8 cellular contexts compared by ENCODE assay signal in genomic region chr12:10213168-10214130, GRCh38. TPM values are rescaled to one million over a fixed set of nuclear protein-coding genes. Genes with fewer than 3 reads are reported as not detected.
A peak's percentile ranks its signal among the peaks of the same experiment; 100 is the strongest.
DNase-seq lines count a peak whose midpoint lies in the region; ATAC-seq, FAIRE-seq and TF ChIP-seq lines count a peak whose summit lies in the region.

No MANE protein-coding gene starts in this region.

- H3K27me3 ChIP-seq in BJ (ENCODE audit: control insufficient read depth, insufficient read depth, low read length) (no peaks in the 10 kb centered on the region), HUES48 (ENCODE audit: control insufficient read depth, insufficient read depth, low read length) (no peaks in the 10 kb centered on the region), pancreas (no peaks in the 10 kb centered on the region), thymus (ENCODE audit: control insufficient read depth, insufficient read depth) (no peaks in the 10 kb centered on the region)

- H3K9me3 ChIP-seq in HUES48 (ENCODE audit: control insufficient read depth, insufficient read depth, low read length): no peaks in the 10 kb centered on the region
- no peaks in the 10 kb centered on the region for H3K9me3 ChIP-seq in pancreas
- no peaks in the 10 kb centered on the region for H3K9me3 ChIP-seq in thymus (ENCODE audit: control insufficient read depth)

- H3K36me3 Mint-ChIP-seq in activated naive CD8-positive, alpha-beta T cell treated with anti-CD3 and anti-CD28 coated beads, Interleukin-2, amount 10 ng/mL, durations not matched to agents 7 days and 5 days: peaks cover 3% of the 10 kb centered on the region

- H3K4me3 ChIP-seq in BJ (ENCODE audit: low read depth, low read length) (peak overlapping the region; percentile 98), HUES48 (ENCODE audit: low read depth, low read length) (peak overlapping the region; percentile 77), pancreas (peak overlapping the region; percentile 30 to 81 (median 49)), thymus (ENCODE audit: low read length) (peak overlapping the region; percentile 74)

- ATAC-seq in GM19372 (IDR thresholded peaks at IDR 0.05; ENCODE audit: low read depth, unreplicated experiment) (peak; percentile 53), pancreas (peak; percentile 41 to 62 (median 49))
- peak; percentile 60 for ATAC-seq in activated naive CD8-positive, alpha-beta T cell treated with anti-CD3 and anti-CD28 coated beads, Interleukin-2, amount 10 ng/mL, durations not matched to agents 7 days and 5 days (ENCODE audit: low read depth)

- TF ChIP-seq CTCF in BJ (IDR thresholded peaks at IDR 0.05; ENCODE audit: insufficient read depth, low read depth, low read length) (no peak), pancreas (IDR thresholded peaks at IDR 0.05) (no peak)

- DNase-seq in BJ (ENCODE audit: low read depth): no peak
- DNase-seq in SW 1271 (lab: John Stamatoyannopoulos, UW): peak; percentile 49 to 76
- peak; percentile 80 for DNase-seq in activated naive CD8-positive, alpha-beta T cell treated with anti-CD3 and anti-CD28 coated beads, Interleukin-2, amount 10 ng/mL, durations not matched to agents 7 days and 5 days
- DNase-seq in cardiac septum (ENCODE audit: low spot score): peak; percentile 87
- DNase-seq in pancreas: peak; percentile 62 to 76 (median 65)

- H3K36me3 ChIP-seq in BJ (ENCODE audit: control insufficient read depth, insufficient read depth, low read length) (peaks cover 6% of the 10 kb centered on the region), HUES48 (ENCODE audit: control insufficient read depth, insufficient read depth, low read length) (peaks cover 13% of the 10 kb centered on the region), pancreas (peaks cover 0 to 8% (median 0%) of the 10 kb centered on the region in 3 donors), thymus (ENCODE audit: control insufficient read depth, insufficient read depth) (peaks cover 5% of the 10 kb centered on the region)

- H3K4me1 Mint-ChIP-seq in activated naive CD8-positive, alpha-beta T cell treated with anti-CD3 and anti-CD28 coated beads, Interleukin-2, amount 10 ng/mL, durations not matched to agents 7 days and 5 days: peaks cover 25% of the 10 kb centered on the region

- peak overlapping the region; percentile 97 for H3K27ac Mint-ChIP-seq in activated naive CD8-positive, alpha-beta T cell treated with anti-CD3 and anti-CD28 coated beads, Interleukin-2, amount 10 ng/mL, durations not matched to agents 7 days and 5 days

- H3K4me3 Mint-ChIP-seq in activated naive CD8-positive, alpha-beta T cell treated with anti-CD3 and anti-CD28 coated beads, Interleukin-2, amount 10 ng/mL, durations not matched to agents 7 days and 5 days: peak overlapping the region; percentile 95

- FAIRE-seq in pancreas (lab: Jason Lieb, UNC): no peak

- CTCF ChIA-PET in BJ (lab: Yijun Ruan, JAX): interaction anchor here (1.1 to 3.0 kb wide), 8 partner anchors 10 to 360 kb away, joined by 3 to 17 read pairs (median 4); no protein-coding TSS in a partner anchor

- peaks cover 2% of the 10 kb centered on the region for H3K27me3 Mint-ChIP-seq in activated naive CD8-positive, alpha-beta T cell treated with anti-CD3 and anti-CD28 coated beads, Interleukin-2, amount 10 ng/mL, durations not matched to agents 7 days and 5 days

- H3K9me3 Mint-ChIP-seq in activated naive CD8-positive, alpha-beta T cell treated with anti-CD3 and anti-CD28 coated beads, Interleukin-2, amount 10 ng/mL, durations not matched to agents 7 days and 5 days: no peaks in the 10 kb centered on the region

- intact Hi-C loops in cardiac septum (cut with DNase I): loop anchor here (2.0 to 10.0 kb wide), 2 partner anchors 151 to 509 kb away; partner anchors contain the start of gene YBX3
- intact Hi-C loops in pancreas (cut with DNase I): no loop called here

- H3K4me1 ChIP-seq in HUES48 (ENCODE audit: control insufficient read depth, insufficient read depth, low read length) (peaks cover 18% of the 10 kb centered on the region), pancreas (peaks cover 6 to 12% (median 11%) of the 10 kb centered on the region in 3 donors), thymus (ENCODE audit: control insufficient read depth, insufficient read depth, low read length) (peaks cover 3% of the 10 kb centered on the region)

- POLR2A ChIA-PET in BJ (lab: Charles Lee): interaction anchor here (0.7 to 1.0 kb wide), 2 partner anchors 18 to 539 kb away, joined by 3 read pairs; no protein-coding TSS in a partner anchor
- POLR2A ChIA-PET in activated naive CD8-positive, alpha-beta T cell treated with anti-CD3 and anti-CD28 coated beads, Interleukin-2, amount 10 ng/mL, durations not matched to agents 7 days and 5 days (lab: Charles Lee): interaction anchor here (0.6 to 1.8 kb wide), 7 partner anchors 9 to 510 kb away, joined by 3 to 8 read pairs (median 3); partner anchors contain the start of gene YBX3

- WGBS in pancreas, 2 donors: 0% methylated on average over 45 to 47 of the region's 47 CpGs
- 1% methylated on average over 47 of the region's 47 CpGs for WGBS in thymus

- peak overlapping the region; percentile 99 for H3K27ac ChIP-seq in HUES48 (ENCODE audit: low read depth, low read length)
- H3K27ac ChIP-seq in pancreas: peak overlapping the region; percentile 88 to 100 (median 93)
- peak overlapping the region; percentile 94 for H3K27ac ChIP-seq in thymus (ENCODE audit: low read depth)

- peak overlapping the region; percentile 58 for H3K9ac ChIP-seq in HUES48 (ENCODE audit: low read depth, low read length)

RNA-seq across cellular contexts. Expression of gene GABARAPL1, which starts 0.8 kb away (rescaled TPM):
- polyA plus RNA-seq in BJ (2011; rRNA removed) (192 and 275 TPM in 2 replicates), pancreas (10 to 100 TPM; 53.1 to 92.7 TPM), thymus (92.0 TPM)
- 88.9 and 118 TPM in 2 replicates for polyA minus RNA-seq in BJ (2011; rRNA and poly(A)+ RNA removed)
- total RNA-seq in activated naive CD8-positive, alpha-beta T cell treated with anti-CD3 and anti-CD28 coated beads, Interleukin-2, amount 10 ng/mL, durations not matched to agents 7 days and 5 days: 10 to 100 TPM; 50.9 to 56.2 TPM
- total RNA-seq in cardiac septum (280 TPM), pancreas (100 to 1,000 TPM in 1 of 6 donors, 10 to 100 TPM in 5; 51.1 to 111 (median 58.8) TPM)

RNA-seq across cellular contexts. Expression of gene TMEM52B, which starts 34.6 kb away (rescaled TPM):
- polyA plus RNA-seq in BJ (2011; rRNA removed) (0.85 and 1.4 TPM in 2 replicates), pancreas (under 1 TPM in 1 of 2 donors, not detected in 1; 0.30 TPM), thymus (0.14 TPM)
- 0.62 and 3.4 TPM in 2 replicates for polyA minus RNA-seq in BJ (2011; rRNA and poly(A)+ RNA removed)
- not detected for total RNA-seq in activated naive CD8-positive, alpha-beta T cell treated with anti-CD3 and anti-CD28 coated beads, Interleukin-2, amount 10 ng/mL, durations not matched to agents 7 days and 5 days
- total RNA-seq in cardiac septum (not detected), pancreas (1 to 10 TPM in 1 of 6 donors, under 1 TPM in 1, not detected in 4; 0.28 to 2.2 TPM)

RNA-seq across cellular contexts. Expression of gene OLR1, which starts 41.5 kb away (rescaled TPM):
- 6.9 and 9.1 TPM in 2 replicates for polyA plus RNA-seq in BJ (2011; rRNA removed)
- polyA minus RNA-seq in BJ (2011; rRNA and poly(A)+ RNA removed): 3.1 and 4.4 TPM in 2 replicates
- not detected for total RNA-seq in activated naive CD8-positive, alpha-beta T cell treated with anti-CD3 and anti-CD28 coated beads, Interleukin-2, amount 10 ng/mL, durations not matched to agents 7 days and 5 days
- 0.43 TPM for total RNA-seq in cardiac septum
- 10 to 100 TPM in 2 of 6 donors, 1 to 10 TPM in 1, under 1 TPM in 3; 0.65 to 34.3 (median 0.98) TPM for total RNA-seq in pancreas
- polyA plus RNA-seq in pancreas: under 1 TPM; 0.28 to 0.80 TPM
- polyA plus RNA-seq in thymus: 1.1 TPM
